21 cellular contexts compared by ENCODE assay signal in the genomic region with DNA sequence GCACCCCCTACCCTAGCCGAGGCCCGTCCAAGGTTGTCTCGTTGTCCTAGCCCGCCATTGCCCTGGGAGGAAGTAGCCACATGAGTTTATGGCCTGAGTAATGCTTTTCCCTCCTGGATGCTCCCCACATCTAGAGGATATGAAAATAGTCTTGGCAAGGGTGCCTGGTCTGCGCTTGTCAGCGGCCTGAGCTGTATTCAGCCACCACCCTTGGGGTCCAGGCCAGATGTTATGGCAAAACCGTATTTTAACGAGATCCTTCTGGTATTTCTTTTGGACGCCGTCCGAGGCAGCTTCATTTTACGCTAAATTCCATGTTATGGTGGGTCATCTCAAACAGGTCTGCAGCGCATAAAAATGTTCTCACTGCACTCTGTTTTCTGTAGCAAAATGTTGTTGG.
A peak's percentile ranks its signal among the peaks of the same experiment; 100 is the strongest.
DNase-seq lines count a peak whose midpoint lies in the region; TF ChIP-seq lines count a peak whose summit lies in the region.
"Had no signal": no experiment of that assay in that cellular context is flagged by ENCODE, and none has a peak within 500 bp of the region (broad histone marks: within the 10 kb centered on the region; RNA-seq: fewer than 3 reads in every experiment).

No MANE protein-coding gene starts in this region.

- peak overlapping the region; percentile 70; the same call in 1 of the 2 replicates for H3K27ac Mint-ChIP-seq in HFFc6
- peak overlapping the region; percentile 73 to 87 (median 75) for H3K27ac Mint-ChIP-seq in nephron
- H3K27ac Mint-ChIP-seq: H9 had no signal

- H3K4me1 Mint-ChIP-seq in HFFc6 (ENCODE audit: low read depth) (peaks cover 45% of the 10 kb centered on the region), nephron (peaks cover 25% of the 10 kb centered on the region)
- H3K4me1 Mint-ChIP-seq: H9 had no signal

- peaks cover 1% of the 10 kb centered on the region; the same call in 1 of the 2 replicates for H3K27me3 Mint-ChIP-seq in HFFc6 (ENCODE audit: insufficient read depth)
- peaks cover 3% of the 10 kb centered on the region for H3K27me3 Mint-ChIP-seq in nephron (ENCODE audit: low read depth)
- H3K27me3 Mint-ChIP-seq: activated naive CD8-positive, alpha-beta T cell treated with anti-CD3 and anti-CD28 coated beads, Interleukin-2, amount 10 ng/mL, durations not matched to agents 7 days and 5 days had no signal

- TF ChIP-seq CTCF in HFFc6 (IDR thresholded peaks at IDR 0.05), result no peak
- no peak for TF ChIP-seq CTCF in nephron (IDR thresholded peaks at IDR 0.05; ENCODE audit: unreplicated experiment in 3 of 3)

- peaks cover 39% of the 10 kb centered on the region for H3K36me3 Mint-ChIP-seq in HFFc6 (ENCODE audit: low read depth)
- peaks cover 61% of the 10 kb centered on the region for H3K36me3 Mint-ChIP-seq in nephron (ENCODE audit: low read depth)

- DNase-seq in EH (ENCODE audit: low read depth), result peak; percentile 88
- no peak for DNase-seq in HFFc6
- DNase-seq in epithelial cell of prostate (ENCODE audit: low read depth, low spot score), result no peak
- DNase-seq in NCI-H748 treated with DMSO at 0.1 percent for 48 hours (lab: John Stamatoyannopoulos, UW), result no peak
- no peak for DNase-seq in caudate nucleus (lab: John Stamatoyannopoulos, UW)
- no peak for DNase-seq in Ammon's horn (ENCODE audit: low spot score)
- DNase-seq: activated CD8-positive, alpha-beta T cell treated with anti-CD3 and anti-CD28 coated beads, Interleukin-2, amount 10 ng/mL, durations not matched to agents 7 days and 5 days; activated naive CD8-positive, alpha-beta T cell treated with anti-CD3 and anti-CD28 coated beads, Interleukin-2, amount 10 ng/mL, durations not matched to agents 7 days and 5 days; activated T-cell treated with anti-CD3 and anti-CD28 coated beads, Interleukin-2, amount 50 U/mL, for 4 hours; C1 segment of cervical spinal cord; H9; islet precursor cell; NCI-H1436; NCI-H2171; NCI-H526; pancreas; right lobe of liver; SHP77; stimulated activated naive CD4-positive, alpha-beta T cell treated with Interleukin-2 at 50 U/mL for 16 hours; tibial artery had no signal

- H3K9me3 Mint-ChIP-seq in HFFc6, result no peaks in the 10 kb centered on the region
- H3K9me3 Mint-ChIP-seq in nephron, result peaks cover 20% of the 10 kb centered on the region
- H3K9me3 Mint-ChIP-seq: activated T-cell treated with anti-CD3 and anti-CD28 coated beads, Interleukin-2, amount 50 U/mL, for 4 hours had no signal

- peak overlapping the region; percentile 36; the same call in 1 of the 2 replicates for H3K4me3 Mint-ChIP-seq in HFFc6
- H3K4me3 Mint-ChIP-seq in nephron, result no peak overlapping the region
- H3K4me3 Mint-ChIP-seq: activated CD8-positive, alpha-beta T cell treated with anti-CD3 and anti-CD28 coated beads, Interleukin-2, amount 10 ng/mL, durations not matched to agents 7 days and 5 days; activated naive CD8-positive, alpha-beta T cell treated with anti-CD3 and anti-CD28 coated beads, Interleukin-2, amount 10 ng/mL, durations not matched to agents 7 days and 5 days; activated T-cell treated with anti-CD3 and anti-CD28 coated beads, Interleukin-2, amount 50 U/mL, for 4 hours; H9 had no signal

- H3K27ac ChIP-seq in epithelial cell of prostate (peak overlapping the region; percentile 62), caudate nucleus (ENCODE audit: low read depth, low read length) (no peak overlapping the region)
- H3K27ac ChIP-seq: pancreas, right lobe of liver had no signal
